10 cellular contexts compared by ENCODE assay signal in the genomic region with DNA sequence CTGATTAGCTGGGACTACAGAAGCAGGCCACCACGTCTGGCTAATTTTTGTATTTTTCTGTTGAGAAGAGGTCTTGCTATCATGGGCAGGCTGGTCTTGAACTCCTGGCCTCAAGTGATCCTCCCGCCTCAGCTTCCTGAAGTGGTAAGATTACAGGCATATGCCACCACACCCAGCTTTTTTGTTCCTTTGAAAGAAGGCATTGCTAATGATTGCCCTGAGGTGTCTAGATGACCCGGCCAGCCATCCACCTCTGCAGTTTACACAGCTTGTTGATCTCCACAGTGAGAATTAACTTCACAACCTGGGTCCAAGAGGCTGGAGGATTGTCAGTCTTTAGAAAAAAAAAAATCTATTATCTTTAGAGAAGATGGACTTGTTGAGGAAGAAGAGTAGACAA. TPM values are rescaled to one million over a fixed set of nuclear protein-coding genes. Genes with fewer than 3 reads are reported as not detected.
DNase-seq lines count a peak whose midpoint lies in the region; ATAC-seq, FAIRE-seq and TF ChIP-seq lines count a peak whose summit lies in the region.
"Had no signal": no experiment of that assay in that cellular context is flagged by ENCODE, and none has a peak within 500 bp of the region (broad histone marks: within the 10 kb centered on the region; RNA-seq: fewer than 3 reads in every experiment).

No MANE protein-coding gene starts in this region.

- no peaks in the 10 kb centered on the region for H3K9me1 ChIP-seq in K562 (ENCODE audit: control insufficient read depth, insufficient read depth, low read length)

- H3K79me2 ChIP-seq in K562 (ENCODE audit: control insufficient read depth, insufficient read depth, low read length) (peaks cover 53% of the 10 kb centered on the region), mesendoderm (ENCODE audit: control insufficient read depth, insufficient read depth, low read length) (no peaks in the 10 kb centered on the region)

- no peak overlapping the region for H2BK5ac ChIP-seq in mesendoderm (ENCODE audit: low read length)

- 83% methylated on average over 3 of the region's 3 CpGs for WGBS in right cardiac atrium
- 13% methylated on average over 3 of the region's 3 CpGs for WGBS in K562 (ENCODE audit: insufficient coverage, low coverage, missing lambda C conversion rate)
- WGBS in mesendoderm (ENCODE audit: extremely low coverage, insufficient coverage, low lambda C conversion rate): no CpG with 5 or more reads among the region's 3 CpGs

- H3K36me3 ChIP-seq in K562 (ENCODE audit: control insufficient read depth, insufficient read depth, low read length) (peaks cover 10% of the 10 kb centered on the region; the same call in 2 of the 3 replicates), mesendoderm (ENCODE audit: control insufficient read depth, insufficient read depth, low read length) (no peaks in the 10 kb centered on the region)

- H3K4me1 ChIP-seq in right cardiac atrium (ENCODE audit: control insufficient read depth, insufficient read depth, low read length) (peaks cover 32% of the 10 kb centered on the region), K562 (replicated peaks in 1 of 2; ENCODE audit: control insufficient read depth in 2 of 2, insufficient read depth in 2 of 2, low read length in 2 of 2) (peaks cover 27 to 66% of the 10 kb centered on the region in 2 experiments), mesendoderm (ENCODE audit: control insufficient read depth, low read depth, low read length) (no peaks in the 10 kb centered on the region)

- H3K56ac ChIP-seq in mesendoderm (ENCODE audit: low read length): no peak overlapping the region

- H4K5ac ChIP-seq in mesendoderm (ENCODE audit: low read length): no peak overlapping the region

- H3K4me1 Mint-ChIP-seq in naive thymus-derived CD8-positive, alpha-beta T cell: peaks cover 18 to 81% (median 43%) of the 10 kb centered on the region in 4 donors

- TF ChIP-seq CTCF in K562 (IDR thresholded peaks at IDR 0.05 in 2 of 3, conservative IDR thresholded peaks at IDR 0.05 in 1 of 3; ENCODE audit: insufficient read depth in 2 of 3, low read depth in 1 of 3, low read length in 3 of 3): no peak

- no TSS peak for BruUV-seq in K562 (replicated peaks; lab: Mats Ljungman, UMichigan)

- H3K4me3 ChIP-seq in right cardiac atrium (ENCODE audit: low read length) (no peak overlapping the region), K562 (no peak overlapping the region), mesendoderm (ENCODE audit: low read length) (no peak overlapping the region)
- H3K4me3 ChIP-seq: MG63 had no signal

- H3K4me2 ChIP-seq in K562 (ENCODE audit: insufficient read depth, low read length) (no peak overlapping the region), mesendoderm (ENCODE audit: low read length) (no peak overlapping the region)

- ATAC-seq in right cardiac atrium (no peak), Right ventricle myocardium superior (ENCODE audit: poor library complexity) (no peak), K562 (no peak)
- no peak for ATAC-seq in naive thymus-derived CD8-positive, alpha-beta T cell

- POLR2A ChIA-PET in K562 (lab: Yijun Ruan, JAX): interaction anchor here (0.6 to 2.1 kb wide), 9 partner anchors 9 to 150 kb away, joined by 3 to 6 read pairs (median 3); no protein-coding TSS in a partner anchor
- POLR2A ChIA-PET in naive thymus-derived CD8-positive, alpha-beta T cell (lab: Charles Lee): interaction anchor here (1.3 to 2.0 kb wide), 3 partner anchors 10 to 20 kb away, joined by 3 to 7 read pairs (median 4); no protein-coding TSS in a partner anchor

- no peak overlapping the region for H3K23ac ChIP-seq in mesendoderm (ENCODE audit: low read length)

- no peak overlapping the region for H2BK120ac ChIP-seq in mesendoderm (ENCODE audit: low read depth, low read length)

- peak overlapping the region; percentile 69 to 85 (median 82) for H3K27ac Mint-ChIP-seq in naive thymus-derived CD8-positive, alpha-beta T cell

- H2AFZ ChIP-seq in K562 (ENCODE audit: low read depth, low read length): no peak overlapping the region; the same call in 1 of the 2 replicates

- FAIRE-seq in K562 (lab: Jason Lieb, UNC): peak; percentile 79
- FAIRE-seq: colon had no signal

- H3K79me1 ChIP-seq in mesendoderm (ENCODE audit: low read length): peaks cover 9% of the 10 kb centered on the region

- DNase-seq in right cardiac atrium (no peak), Right ventricle myocardium superior (no peak), K562 (ENCODE audit: extremely low read depth in 1 of 4, low spot score in 3 of 4) (peak in 1 of 4 experiments; percentile 43), mesendoderm (no peak), AG20443 (ENCODE audit: low spot score) (no peak), AML-193 (lab: John Stamatoyannopoulos, UW) (no peak), DMS79 treated with DMSO at 0.1 percent for 48 hours (lab: John Stamatoyannopoulos, UW) (no peak)
- no peak for DNase-seq in naive thymus-derived CD8-positive, alpha-beta T cell
- DNase-seq: MG63 had no signal

- H3K9ac ChIP-seq in K562 (ENCODE audit: insufficient read depth in 1 of 2, low read depth in 2 of 2, low read length in 2 of 2): no peak overlapping the region
- H3K9ac ChIP-seq in mesendoderm (ENCODE audit: low read length): no peak overlapping the region

- CTCF ChIA-PET in K562 (lab: Yijun Ruan, JAX; ENCODE audit: low intra/inter-chr PET ratio): no interaction called here

- H3K36me3 Mint-ChIP-seq in naive thymus-derived CD8-positive, alpha-beta T cell: no peaks in the 10 kb centered on the region

- no peak for TF ChIP-seq EP300 in K562 (IDR thresholded peaks at IDR 0.05; ENCODE audit: low read length)

- no peak overlapping the region for H4K8ac ChIP-seq in mesendoderm (ENCODE audit: low read depth, low read length)

- no peak overlapping the region for H3K4ac ChIP-seq in mesendoderm (ENCODE audit: low read depth, low read length)

- no peaks in the 10 kb centered on the region for H3K9me3 Mint-ChIP-seq in naive thymus-derived CD8-positive, alpha-beta T cell

- intact Hi-C loops in right cardiac atrium (cut with DNase I) (loop anchor here in 1 of 4 donors (10.0 kb wide), 1 partner anchor 59 kb away; the partner anchor contains the start of gene SMAD3), Right ventricle myocardium superior (cut with DNase I) (no loop called here), K562 (cut with micrococcal nuclease) (no loop called here)

- H3K4me3 Mint-ChIP-seq in naive thymus-derived CD8-positive, alpha-beta T cell: no peak overlapping the region

- no peak overlapping the region for H3K18ac ChIP-seq in mesendoderm (ENCODE audit: low read length)

- H4K20me1 ChIP-seq in K562 (replicated peaks; ENCODE audit: control insufficient read depth, insufficient read depth, low read length): no peaks in the 10 kb centered on the region; the same call in 1 of the 2 replicates

- in situ Hi-C loops in K562 (cut with MboI): no loop called here

- no peaks in the 10 kb centered on the region for H3K27me3 Mint-ChIP-seq in naive thymus-derived CD8-positive, alpha-beta T cell

- no peak for TF ChIP-seq RAD21 in K562 (CRISPR knock-in tag; conservative IDR thresholded peaks at IDR 0.05 in 1 of 2, IDR thresholded peaks at IDR 0.05 in 1 of 2)

- H2AK5ac ChIP-seq in mesendoderm (ENCODE audit: low read length): no peak overlapping the region

- peak overlapping the region; percentile 19 for H3K27ac ChIP-seq in right cardiac atrium (ENCODE audit: low read length)
- peak overlapping the region; percentile 83; the same call in 1 of the 3 replicates for H3K27ac ChIP-seq in K562 (ENCODE audit: extremely low read depth, low read depth, low read length)
- H3K27ac ChIP-seq in mesendoderm (ENCODE audit: low read depth, low read length): no peak overlapping the region

- H3K9me3 ChIP-seq in right cardiac atrium (ENCODE audit: control insufficient read depth, low read length) (no peaks in the 10 kb centered on the region), K562 (replicated peaks; ENCODE audit: control insufficient read depth, insufficient read depth, low read depth, low read length) (no peaks in the 10 kb centered on the region)
- H3K9me3 ChIP-seq: MG63 had no signal

- H3K27me3 ChIP-seq in right cardiac atrium (ENCODE audit: control insufficient read depth, insufficient read depth): no peaks in the 10 kb centered on the region
- H3K27me3 ChIP-seq in K562 (ENCODE audit: control insufficient read depth in 2 of 2, insufficient read depth in 2 of 2, low read length in 2 of 2): no peaks in the 10 kb centered on the region
- H3K27me3 ChIP-seq in mesendoderm (ENCODE audit: insufficient read depth, low read length, poor library complexity): no peaks in the 10 kb centered on the region
- H3K27me3 ChIP-seq: MG63 had no signal

- no peak overlapping the region for H2BK15ac ChIP-seq in mesendoderm (replicated peaks; ENCODE audit: low read depth)

- no peak for TF ChIP-seq POLR2A in K562 (conservative IDR thresholded peaks at IDR 0.05)

TF ChIP-seq in K562, 482 proteins besides CTCF, POLR2A, EP300 and RAD21 (continues in another document):
- TF ChIP-seq GATA2 (CRISPR knock-in tag; IDR thresholded peaks at IDR 0.05): 0 out of 2 replicates have a peak, but pooled peaks have one; percentile 41

RNA-seq across cellular contexts. Expression of gene SMAD3, which starts 58.7 kb away (rescaled TPM):
- total RNA-seq in right cardiac atrium (10 to 100 TPM; 29.2 to 40.5 (median 30.5) TPM), Right ventricle myocardium superior (17.3 TPM), K562 (2014; rRNA removed) (11.1 and 11.9 TPM in 2 replicates), K562 (2014; rRNA removed; fragmentation: Illumina TruSeq; extraction: Trizol) (9.2 and 11.0 TPM in 2 replicates), K562 (2015; rRNA removed; fragmentation: Illumina TruSeq; extraction: Trizol) (9.1 and 9.6 TPM in 2 replicates), K562 (2021) (24.3 and 30.1 TPM in 2 replicates)
- polyA plus RNA-seq in right cardiac atrium (9.9 TPM), K562 (2011; rRNA removed) (14.6 and 22.6 TPM in 2 replicates), K562 (2014; fragmentation: Illumina TruSeq; extraction: Trizol) (34.7 and 39.2 TPM in 2 replicates), K562 (2014; fragmentation: Nextera tagmentation; extraction: Ambion mirVana) (1 to 10 TPM; 4.3 to 5.0 TPM), K562 (2014; rRNA removed) (13.3 and 14.3 TPM in 2 replicates)
- total RNA-seq in K562 (2011; cell fraction: chromatin; rRNA removed; ENCODE audit: low replicate concordance): 61.6 and 88.8 TPM in 2 replicates
- 33.5 and 35.9 TPM in 2 replicates for total RNA-seq in K562 (2011; cell fraction: nucleolus; rRNA removed)
- total RNA-seq in K562 (2011; cell fraction: nucleoplasm; rRNA removed): 44.2 and 72.8 TPM in 2 replicates
- polyA plus RNA-seq in K562 (2011; cell fraction: cytosol; rRNA removed): 11.5 and 14.8 TPM in 2 replicates
- 52.1 and 90.9 TPM in 2 replicates for polyA plus RNA-seq in K562 (2011; cell fraction: nucleus; rRNA removed)
- 17.9 and 20.7 TPM in 2 replicates for polyA plus RNA-seq in K562 (2012)
- polyA minus RNA-seq in K562 (2011; rRNA and poly(A)+ RNA removed): 14.9 and 15.1 TPM in 2 replicates
- 15.1 and 16.3 TPM in 2 replicates for polyA minus RNA-seq in K562 (2011; cell fraction: cytosol; rRNA and poly(A)+ RNA removed)
- 12.7 and 18.8 TPM in 2 replicates for polyA minus RNA-seq in K562 (2011; cell fraction: nucleus; rRNA and poly(A)+ RNA removed)
- 10 to 100 TPM; 53.1 to 55.4 TPM for total RNA-seq in naive thymus-derived CD8-positive, alpha-beta T cell
- polyA plus RNA-seq in naive thymus-derived CD8-positive, alpha-beta T cell: 1 to 10 TPM in 2 of 3 donors, under 1 TPM in 1; 0.57 to 4.2 (median 1.7) TPM
- polyA plus RNA-seq in mesendoderm (2013, experiment 1 of 2): 17.4 TPM
- 16.4 TPM for polyA plus RNA-seq in mesendoderm (2013, experiment 2 of 2)
